Comparison of ENCODE assay signal across 10 cellular contexts in genomic region chr9:71765693-71766092, GRCh38. TPM values are rescaled to one million over a fixed set of nuclear protein-coding genes. Genes with fewer than 3 reads are reported as not detected.
DNase-seq lines count a peak whose midpoint lies in the region; ATAC-seq, FAIRE-seq and TF ChIP-seq lines count a peak whose summit lies in the region.
"Had no signal": no experiment of that assay in that cellular context is flagged by ENCODE, and none has a peak within 500 bp of the region (broad histone marks: within the 10 kb centered on the region; RNA-seq: fewer than 3 reads in every experiment).

No MANE protein-coding gene starts in this region.

- TF ChIP-seq POLR2A in suprapubic skin (IDR thresholded peaks at IDR 0.05) = no peak

- H3K9ac ChIP-seq in keratinocyte (ENCODE audit: control insufficient read depth, extremely low read depth, insufficient read depth, low read length) = no peak overlapping the region

- no peak for TF ChIP-seq EP300 in suprapubic skin (IDR thresholded peaks at IDR 0.05)

- no peak overlapping the region for H2AFZ ChIP-seq in keratinocyte (ENCODE audit: control insufficient read depth, low read length)

- TF ChIP-seq CTCF in keratinocyte (optimal IDR thresholded peaks at IDR 0.05 in 1 of 3, IDR thresholded peaks at IDR 0.05 in 1 of 3, conservative IDR thresholded peaks at IDR 0.05 in 1 of 3; ENCODE audit: extremely low read depth in 1 of 3, insufficient read depth in 2 of 3, low read length in 3 of 3) (no peak), suprapubic skin (IDR thresholded peaks at IDR 0.05) (no peak)

- peak; percentile 86 for FAIRE-seq in keratinocyte (lab: Jason Lieb, UNC)

- no peaks in the 10 kb centered on the region for H3K9me1 ChIP-seq in keratinocyte (ENCODE audit: control insufficient read depth, extremely low read depth, insufficient read depth, low read length)

- peak; percentile 46 for DNase-seq in activated CD4-positive, alpha-beta T cell treated with anti-CD3 and anti-CD28 coated beads for 48 hours
- DNase-seq in activated CD4-positive, alpha-beta T cell treated with anti-CD3 and anti-CD28 coated beads, Interleukin-2, amount 50 U/mL, for 4 hours = no peak
- DNase-seq in activated naive CD4-positive, alpha-beta T cell treated with anti-CD3 and anti-CD28 coated beads, Interleukin-2, amount 50 U/mL, for 72 hours (ENCODE audit: low spot score in 2 of 2) = peak in 1 of 2 donors; percentile 30
- DNase-seq in keratinocyte (ENCODE audit: low read depth, low spot score) (no peak), suprapubic skin (ENCODE audit: low spot score in 2 of 2) (no peak), NCI-H146 treated with DMSO at 0.1 percent for 48 hours (lab: John Stamatoyannopoulos, UW; ENCODE audit: unreplicated experiment) (no peak), occipital lobe (lab: John Stamatoyannopoulos, UW) (no peak)
- DNase-seq: BE2C; NK-92 treated with Interleukin-12 subunit alpha and Interleukin-12 subunit beta, amount 100 ng/mL, for 24 hours had no signal

- dilution Hi-C loops in keratinocyte (cut with MboI; ENCODE audit: extremely low pct_ligation_motif_present, low sequenced_read_pairs) = no loop called here

- no peaks in the 10 kb centered on the region for H3K27me3 ChIP-seq in keratinocyte (ENCODE audit: control insufficient read depth, extremely low read depth, insufficient read depth, low read length)
- no peaks in the 10 kb centered on the region for H3K27me3 ChIP-seq in suprapubic skin

- H3K9me3 ChIP-seq in keratinocyte (ENCODE audit: control insufficient read depth, low read depth, low read length) = no peaks in the 10 kb centered on the region
- no peaks in the 10 kb centered on the region for H3K9me3 ChIP-seq in suprapubic skin
- H3K9me3 ChIP-seq: BE2C had no signal

- peaks cover 5% of the 10 kb centered on the region for H4K20me1 ChIP-seq in keratinocyte (ENCODE audit: control insufficient read depth, extremely low read depth, insufficient read depth, low read length)

- no peaks in the 10 kb centered on the region for H3K36me3 ChIP-seq in keratinocyte (ENCODE audit: control insufficient read depth in 2 of 2, extremely low read depth in 1 of 2, insufficient read depth in 2 of 2, low read length in 2 of 2)
- H3K36me3 ChIP-seq in suprapubic skin = no peaks in the 10 kb centered on the region
- H3K36me3 ChIP-seq: BE2C had no signal

- no peak for ATAC-seq in activated naive CD4-positive, alpha-beta T cell treated with anti-CD3 and anti-CD28 coated beads, Interleukin-2, amount 50 U/mL, for 72 hours
- ATAC-seq in GM19455 (IDR thresholded peaks at IDR 0.05; ENCODE audit: unreplicated experiment) = no peak

- H3K27ac ChIP-seq in keratinocyte (ENCODE audit: control insufficient read depth, insufficient read depth, low read length) (peak overlapping the region; percentile 23), suprapubic skin (no peak overlapping the region)

- 62% methylated on average over 2 of the region's 2 CpGs for WGBS in suprapubic skin

- H3K4me3 ChIP-seq in keratinocyte (ENCODE audit: control insufficient read depth in 2 of 3, extremely low read depth in 1 of 3, insufficient read depth in 2 of 3, low read depth in 1 of 3, low read length in 3 of 3) (no peak overlapping the region), suprapubic skin (peak overlapping the region; percentile 75)

- H3K4me2 ChIP-seq in keratinocyte (ENCODE audit: control insufficient read depth, extremely low read depth, insufficient read depth, low read depth, low read length) = peak overlapping the region; percentile 42

- H3K36me3 Mint-ChIP-seq in activated naive CD4-positive, alpha-beta T cell treated with anti-CD3 and anti-CD28 coated beads, Interleukin-2, amount 50 U/mL, for 72 hours = peaks cover 18 to 31% of the 10 kb centered on the region in 2 donors

- H3K79me2 ChIP-seq in keratinocyte (ENCODE audit: control insufficient read depth, insufficient read depth, low read length) = peaks cover 64% of the 10 kb centered on the region

- no peaks in the 10 kb centered on the region for H3K9me3 Mint-ChIP-seq in activated naive CD4-positive, alpha-beta T cell treated with anti-CD3 and anti-CD28 coated beads, Interleukin-2, amount 50 U/mL, for 72 hours

- peaks cover 66% of the 10 kb centered on the region for H3K4me1 ChIP-seq in keratinocyte (ENCODE audit: control insufficient read depth, extremely low read depth, insufficient read depth, low read length)
- H3K4me1 ChIP-seq in suprapubic skin = peaks cover 68% of the 10 kb centered on the region
- H3K4me1 ChIP-seq: BE2C had no signal

- H3K27ac Mint-ChIP-seq in activated naive CD4-positive, alpha-beta T cell treated with anti-CD3 and anti-CD28 coated beads, Interleukin-2, amount 50 U/mL, for 72 hours = peak overlapping the region; percentile 90 to 99

RNA-seq across cellular contexts. Expression of gene CEMIP2, which starts 2.6 kb away (rescaled TPM):
- 10 to 100 TPM; 48.8 to 66.5 TPM for total RNA-seq in activated naive CD4-positive, alpha-beta T cell treated with anti-CD3 and anti-CD28 coated beads, Interleukin-2, amount 50 U/mL, for 72 hours
- 47.7 to 79.4 TPM (median 48.7 TPM) in 3 replicates for polyA plus RNA-seq in keratinocyte
- polyA plus RNA-seq in keratinocyte (2011; ENCODE audit: low read depth) = 6.6 TPM
- polyA plus RNA-seq in keratinocyte (2011; cell fraction: cytosol; rRNA removed) = 14.1 and 18.0 TPM in 2 replicates
- polyA plus RNA-seq in keratinocyte (2011; cell fraction: nucleus; rRNA removed) = 86.9 and 98.3 TPM in 2 replicates
- polyA plus RNA-seq in keratinocyte (2012; ENCODE audit: low replicate concordance) = 15.1 and 38.2 TPM in 2 replicates
- polyA minus RNA-seq in keratinocyte = 118 to 163 TPM (median 160 TPM) in 3 replicates
- polyA minus RNA-seq in keratinocyte (2011; cell fraction: cytosol; rRNA and poly(A)+ RNA removed) = 50.1 TPM
- 155 and 264 TPM in 2 replicates for polyA minus RNA-seq in keratinocyte (2011; cell fraction: nucleus; rRNA and poly(A)+ RNA removed)
- total RNA-seq in suprapubic skin (10 to 100 TPM; 48.9 to 76.2 (median 66.1) TPM), occipital lobe (54.7 TPM)
